ENCODE assay signal across 1 cellular context in the genomic region with DNA sequence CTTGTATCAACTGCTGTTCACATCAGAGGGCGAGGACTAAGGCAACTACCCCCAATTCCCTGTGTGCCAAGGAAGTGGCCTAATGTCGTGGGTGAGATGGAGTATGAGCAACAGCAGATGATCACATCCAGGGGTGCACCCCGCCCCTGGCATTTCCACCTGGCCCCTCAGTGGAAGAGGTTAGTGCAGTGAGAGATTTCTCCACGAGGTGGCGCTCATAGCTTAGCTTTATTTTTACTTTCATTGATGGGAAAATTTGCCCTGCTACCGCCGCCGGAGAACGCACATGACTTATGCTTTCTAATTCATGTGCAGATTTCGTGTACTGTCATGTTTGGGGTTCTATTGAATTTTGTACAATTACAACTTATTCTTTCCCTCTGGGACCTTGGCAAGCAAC.
TF ChIP-seq lines count a peak whose summit lies in the region.

No MANE protein-coding gene starts in this region.

TF ChIP-seq in WTC11, 78 proteins besides CTCF, POLR2A, EP300 and RAD21 (continued from another document):
- TF ChIP-seq, protein P1, sequence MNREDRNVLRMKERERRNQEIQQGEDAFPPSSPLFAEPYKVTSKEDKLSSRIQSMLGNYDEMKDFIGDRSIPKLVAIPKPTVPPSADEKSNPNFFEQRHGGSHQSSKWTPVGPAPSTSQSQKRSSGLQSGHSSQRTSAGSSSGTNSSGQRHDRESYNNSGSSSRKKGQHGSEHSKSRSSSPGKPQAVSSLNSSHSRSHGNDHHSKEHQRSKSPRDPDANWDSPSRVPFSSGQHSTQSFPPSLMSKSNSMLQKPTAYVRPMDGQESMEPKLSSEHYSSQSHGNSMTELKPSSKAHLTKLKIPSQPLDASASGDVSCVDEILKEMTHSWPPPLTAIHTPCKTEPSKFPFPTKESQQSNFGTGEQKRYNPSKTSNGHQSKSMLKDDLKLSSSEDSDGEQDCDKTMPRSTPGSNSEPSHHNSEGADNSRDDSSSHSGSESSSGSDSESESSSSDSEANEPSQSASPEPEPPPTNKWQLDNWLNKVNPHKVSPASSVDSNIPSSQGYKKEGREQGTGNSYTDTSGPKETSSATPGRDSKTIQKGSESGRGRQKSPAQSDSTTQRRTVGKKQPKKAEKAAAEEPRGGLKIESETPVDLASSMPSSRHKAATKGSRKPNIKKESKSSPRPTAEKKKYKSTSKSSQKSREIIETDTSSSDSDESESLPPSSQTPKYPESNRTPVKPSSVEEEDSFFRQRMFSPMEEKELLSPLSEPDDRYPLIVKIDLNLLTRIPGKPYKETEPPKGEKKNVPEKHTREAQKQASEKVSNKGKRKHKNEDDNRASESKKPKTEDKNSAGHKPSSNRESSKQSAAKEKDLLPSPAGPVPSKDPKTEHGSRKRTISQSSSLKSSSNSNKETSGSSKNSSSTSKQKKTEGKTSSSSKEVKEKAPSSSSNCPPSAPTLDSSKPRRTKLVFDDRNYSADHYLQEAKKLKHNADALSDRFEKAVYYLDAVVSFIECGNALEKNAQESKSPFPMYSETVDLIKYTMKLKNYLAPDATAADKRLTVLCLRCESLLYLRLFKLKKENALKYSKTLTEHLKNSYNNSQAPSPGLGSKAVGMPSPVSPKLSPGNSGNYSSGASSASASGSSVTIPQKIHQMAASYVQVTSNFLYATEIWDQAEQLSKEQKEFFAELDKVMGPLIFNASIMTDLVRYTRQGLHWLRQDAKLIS (CRISPR knock-in tag; IDR thresholded peaks at IDR 0.05; ENCODE audit: borderline replicate concordance), result no peak
- TF ChIP-seq, protein P2, sequence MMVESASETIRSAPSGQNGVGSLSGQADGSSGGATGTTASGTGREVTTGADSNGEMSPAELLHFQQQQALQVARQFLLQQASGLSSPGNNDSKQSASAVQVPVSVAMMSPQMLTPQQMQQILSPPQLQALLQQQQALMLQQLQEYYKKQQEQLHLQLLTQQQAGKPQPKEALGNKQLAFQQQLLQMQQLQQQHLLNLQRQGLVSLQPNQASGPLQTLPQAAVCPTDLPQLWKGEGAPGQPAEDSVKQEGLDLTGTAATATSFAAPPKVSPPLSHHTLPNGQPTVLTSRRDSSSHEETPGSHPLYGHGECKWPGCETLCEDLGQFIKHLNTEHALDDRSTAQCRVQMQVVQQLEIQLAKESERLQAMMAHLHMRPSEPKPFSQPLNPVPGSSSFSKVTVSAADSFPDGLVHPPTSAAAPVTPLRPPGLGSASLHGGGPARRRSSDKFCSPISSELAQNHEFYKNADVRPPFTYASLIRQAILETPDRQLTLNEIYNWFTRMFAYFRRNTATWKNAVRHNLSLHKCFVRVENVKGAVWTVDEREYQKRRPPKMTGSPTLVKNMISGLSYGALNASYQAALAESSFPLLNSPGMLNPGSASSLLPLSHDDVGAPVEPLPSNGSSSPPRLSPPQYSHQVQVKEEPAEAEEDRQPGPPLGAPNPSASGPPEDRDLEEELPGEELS (CRISPR knock-in tag; IDR thresholded peaks at IDR 0.05), result no peak
- TF ChIP-seq, protein P3, sequence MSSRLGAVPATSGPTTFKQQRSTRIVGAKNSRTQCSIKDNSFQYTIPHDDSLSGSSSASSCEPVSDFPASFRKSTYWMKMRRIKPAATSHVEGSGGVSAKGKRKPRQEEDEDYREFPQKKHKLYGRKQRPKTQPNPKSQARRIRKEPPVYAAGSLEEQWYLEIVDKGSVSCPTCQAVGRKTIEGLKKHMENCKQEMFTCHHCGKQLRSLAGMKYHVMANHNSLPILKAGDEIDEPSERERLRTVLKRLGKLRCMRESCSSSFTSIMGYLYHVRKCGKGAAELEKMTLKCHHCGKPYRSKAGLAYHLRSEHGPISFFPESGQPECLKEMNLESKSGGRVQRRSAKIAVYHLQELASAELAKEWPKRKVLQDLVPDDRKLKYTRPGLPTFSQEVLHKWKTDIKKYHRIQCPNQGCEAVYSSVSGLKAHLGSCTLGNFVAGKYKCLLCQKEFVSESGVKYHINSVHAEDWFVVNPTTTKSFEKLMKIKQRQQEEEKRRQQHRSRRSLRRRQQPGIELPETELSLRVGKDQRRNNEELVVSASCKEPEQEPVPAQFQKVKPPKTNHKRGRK (CRISPR knock-in tag; IDR thresholded peaks at IDR 0.05; ENCODE audit: borderline replicate concordance), result no peak
- TF ChIP-seq KAT7 (CRISPR knock-in tag; IDR thresholded peaks at IDR 0.05; ENCODE audit: borderline replicate concordance) (no peak), MXD4 (CRISPR knock-in tag; IDR thresholded peaks at IDR 0.05; ENCODE audit: borderline replicate concordance) (no peak)
TF ChIP-seq in WTC11: peak in this region for 0.
